In the genomic region with DNA sequence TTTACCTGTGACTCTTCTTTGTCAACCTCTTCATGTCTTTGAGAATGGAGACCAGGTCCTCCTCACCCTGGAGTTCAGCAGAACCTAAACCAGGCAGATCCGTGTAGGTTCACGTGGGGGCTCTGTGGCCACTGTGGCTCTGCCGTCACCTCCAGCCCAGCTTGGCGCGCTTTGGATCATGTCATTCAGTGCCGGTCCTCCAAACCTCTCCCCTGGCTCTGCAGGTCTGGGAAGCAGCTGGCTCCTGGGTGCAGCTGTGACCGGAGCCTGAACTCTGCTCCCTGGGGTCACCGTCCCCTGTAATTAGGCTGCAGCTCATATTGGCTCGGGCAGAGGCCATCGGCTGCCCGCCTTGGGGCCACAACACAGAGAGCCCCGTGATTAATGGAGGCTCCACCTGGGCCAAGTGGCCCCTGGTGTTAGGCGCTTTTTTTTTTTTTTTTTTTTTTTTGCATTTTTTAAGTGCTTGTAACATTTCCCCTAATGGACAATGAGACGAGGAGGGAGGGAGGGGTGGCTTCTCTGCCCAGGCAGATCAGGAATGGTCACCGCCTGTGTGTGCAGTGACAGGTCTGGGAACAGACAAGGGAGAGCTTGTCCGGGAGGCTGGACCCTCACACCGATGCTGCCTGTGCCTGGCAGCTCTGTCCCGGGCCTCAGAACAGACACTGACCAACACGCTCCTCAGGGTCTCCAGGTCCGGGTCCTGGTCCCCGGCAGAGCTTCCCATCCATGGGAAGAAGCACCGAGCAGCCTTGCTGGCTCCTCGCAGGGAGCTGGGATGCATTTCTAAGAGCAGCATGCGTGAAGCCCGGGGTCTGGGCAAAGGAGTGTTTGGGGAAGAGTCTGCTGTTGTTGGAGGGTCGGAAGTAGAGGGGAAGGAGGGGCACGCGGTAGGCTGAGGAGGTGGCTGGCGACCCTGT, we compare ENCODE assay signal across 10 cellular contexts.
DNase-seq lines count a peak whose midpoint lies in the region; ATAC-seq and TF ChIP-seq lines count a peak whose summit lies in the region.
"Had no signal": no experiment of that assay in that cellular context is flagged by ENCODE, and none has a peak within 500 bp of the region (broad histone marks: within the 10 kb centered on the region; RNA-seq: fewer than 3 reads in every experiment).

No MANE protein-coding gene starts in this region.

- 45% methylated on average over 9 of the region's 29 CpGs; no CpG with 5 or more reads in 1 of the 2 experiments for WGBS in IMR-90 (ENCODE audit: extremely low coverage in 2 of 2, insufficient read length in 1 of 2), 2 experiments

- H3K27ac ChIP-seq in IMR-90 (ENCODE audit: insufficient read depth, low read length) (peak overlapping the region; percentile 86), neural progenitor cell (peak overlapping the region; percentile 48)

- CTCF ChIA-PET in AG04449 (lab: Yijun Ruan, JAX) = interaction anchor here (0.6 to 2.5 kb wide), 12 partner anchors 12 to 116 kb away, joined by 3 to 12 read pairs (median 4); no protein-coding TSS in a partner anchor
- CTCF ChIA-PET in IMR-90 (lab: Yijun Ruan, JAX) = interaction anchor here (0.6 to 0.7 kb wide), 3 partner anchors 44 to 59 kb away, joined by 3 to 7 read pairs (median 3); no protein-coding TSS in a partner anchor

- H3F3A ChIP-seq in neural progenitor cell (ENCODE audit: low read depth) = peaks cover 51% of the 10 kb centered on the region

- H3K18ac ChIP-seq in IMR-90 (ENCODE audit: low read depth, low read length) = peak overlapping the region; percentile 65

- H3K4me3 ChIP-seq in AG04449 (ENCODE audit: low read depth, low read length) (peak overlapping the region; percentile 12; the same call in 1 of the 2 replicates), IMR-90 (ENCODE audit: insufficient read depth, low read depth, low read length) (no peak overlapping the region), neural progenitor cell (no peak overlapping the region)

- in situ Hi-C loops in IMR-90 (cut with MboI; ENCODE audit: low sequenced_read_pairs) = no loop called here

- H3K9me3 ChIP-seq in IMR-90 (ENCODE audit: control insufficient read depth, insufficient read depth, low read length) (no peaks in the 10 kb centered on the region), neural progenitor cell (ENCODE audit: low read depth) (no peaks in the 10 kb centered on the region)

- peak overlapping the region; percentile 91 for H3K23ac ChIP-seq in IMR-90 (ENCODE audit: low read depth, low read length)

- H3K4me2 ChIP-seq in IMR-90 (ENCODE audit: low read depth, low read length) (peak overlapping the region; percentile 40), neural progenitor cell (peak overlapping the region; percentile 18)

- TF ChIP-seq RAD21 in IMR-90 (IDR thresholded peaks at IDR 0.05; ENCODE audit: low read length) = no peak

- POLR2A ChIA-PET in AG04449 (lab: Yijun Ruan, JAX) (interaction anchor here (0.9 to 1.4 kb wide), 3 partner anchors 13 to 34 kb away, joined by 3 to 6 read pairs (median 3); no protein-coding TSS in a partner anchor), IMR-90 (lab: Charles Lee; ENCODE audit: unreplicated experiment) (interaction anchor here (0.5 kb wide), 1 partner anchor 20 kb away, joined by 3 read pairs; no protein-coding TSS in a partner anchor)

- peak overlapping the region; percentile 75 for H2BK5ac ChIP-seq in IMR-90 (ENCODE audit: low read depth, low read length, poor library complexity, severe bottlenecking)

- H3K9me3 Mint-ChIP-seq in neural progenitor cell = no peaks in the 10 kb centered on the region

- H4K8ac ChIP-seq in IMR-90 (ENCODE audit: low read depth in 2 of 2, low read length in 2 of 2) = peak overlapping the region; percentile 83 to 88

- peak overlapping the region; percentile 98 for H2AK5ac ChIP-seq in IMR-90 (ENCODE audit: low read depth, low read length)

- BruUV-seq in IMR-90 (replicated peaks; lab: Mats Ljungman, UMichigan) = no TSS peak

- H3K79me2 ChIP-seq in neural progenitor cell (ENCODE audit: low read depth) = peaks cover 89% of the 10 kb centered on the region

- peak overlapping the region; percentile 66 for H4K5ac ChIP-seq in IMR-90 (ENCODE audit: low read depth, low read length)

- TF ChIP-seq POLR2A in IMR-90 (IDR thresholded peaks at IDR 0.05; ENCODE audit: low read depth, low read length) = no peak

- ATAC-seq in IMR-90 (ENCODE audit: low read depth) (no peak), HG03025 (IDR thresholded peaks at IDR 0.05; ENCODE audit: low FRiP score, unreplicated experiment) (no peak), GM21390 (IDR thresholded peaks at IDR 0.05; ENCODE audit: unreplicated experiment) (no peak)

- H3K27me3 Mint-ChIP-seq in neural progenitor cell (ENCODE audit: insufficient read depth, low read depth) = peaks cover 3% of the 10 kb centered on the region

- peak overlapping the region; percentile 25 for H3K9ac ChIP-seq in IMR-90 (ENCODE audit: low read depth, low read length)
- no peak overlapping the region for H3K9ac ChIP-seq in neural progenitor cell

- peak overlapping the region; percentile 58 for H3K4me3 Mint-ChIP-seq in neural progenitor cell

- peaks cover 19 to 90% of the 10 kb centered on the region in 2 experiments for H3K79me1 ChIP-seq in IMR-90 (ENCODE audit: low read depth in 1 of 2, low read length in 2 of 2)

- H4K91ac ChIP-seq in IMR-90 (ENCODE audit: insufficient read depth, low read depth, low read length) = peak overlapping the region; percentile 90

- peak overlapping the region; percentile 54; the same call in 1 of the 3 replicates for H2BK15ac ChIP-seq in IMR-90 (ENCODE audit: low read depth, low read length)

- H3K4me1 ChIP-seq in IMR-90 (ENCODE audit: control insufficient read depth, insufficient read depth, low read length) (peaks cover 76% of the 10 kb centered on the region), neural progenitor cell (peaks cover 78% of the 10 kb centered on the region)

- H2AK9ac ChIP-seq in IMR-90 (replicated peaks; ENCODE audit: low read depth, low read length, poor library complexity) = peak overlapping the region; percentile 89

- peak overlapping the region; percentile 43; the same call in 1 of the 2 replicates for H3K56ac ChIP-seq in IMR-90 (ENCODE audit: extremely low read depth, insufficient read depth, low read length)

- peak overlapping the region; percentile 92 for H3K14ac ChIP-seq in IMR-90 (replicated peaks; ENCODE audit: low read depth, low read length)

- TF ChIP-seq CTCF in AG04449 (IDR thresholded peaks at IDR 0.05; ENCODE audit: insufficient read depth, low read length, missing control alignments) (no peak), IMR-90 (conservative IDR thresholded peaks at IDR 0.05; ENCODE audit: low read depth, low read length) (no peak), neural progenitor cell (IDR thresholded peaks at IDR 0.05) (no peak)

- peak overlapping the region; percentile 60 for H3K27ac Mint-ChIP-seq in neural progenitor cell

- H3K27me3 ChIP-seq in IMR-90 (ENCODE audit: control insufficient read depth, insufficient read depth, low read length) = no peaks in the 10 kb centered on the region
- H3K27me3 ChIP-seq in neural progenitor cell = no peaks in the 10 kb centered on the region

- H2BK120ac ChIP-seq in IMR-90 (ENCODE audit: low read depth, low read length) = peak overlapping the region; percentile 77

- peak overlapping the region; percentile 95 for H3K4ac ChIP-seq in IMR-90 (ENCODE audit: low read depth, low read length)

- peaks cover 54% of the 10 kb centered on the region for H4K20me1 ChIP-seq in IMR-90 (ENCODE audit: insufficient read depth, low read length)
- peaks cover 95% of the 10 kb centered on the region for H4K20me1 ChIP-seq in neural progenitor cell (ENCODE audit: low read depth)

- peaks cover 80% of the 10 kb centered on the region for H3K4me1 Mint-ChIP-seq in neural progenitor cell

- no peaks in the 10 kb centered on the region for H3K36me3 Mint-ChIP-seq in neural progenitor cell

- peaks cover 13% of the 10 kb centered on the region; the same call in 1 of the 2 replicates for H3K36me3 ChIP-seq in IMR-90 (ENCODE audit: control insufficient read depth, insufficient read depth, low read length)
- H3K36me3 ChIP-seq in neural progenitor cell = no peaks in the 10 kb centered on the region

- H2BK20ac ChIP-seq in IMR-90 (ENCODE audit: low read depth, low read length) = peak overlapping the region; percentile 55; the same call in 1 of the 2 replicates

- H2AFZ ChIP-seq in IMR-90 (replicated peaks; ENCODE audit: low read length, poor library complexity) (peak overlapping the region; percentile 21), neural progenitor cell (replicated peaks) (no peak overlapping the region)

- dilution Hi-C loops in IMR-90 (cut with HindIII; ENCODE audit: low sequenced_read_pairs, unreplicated experiment) = no loop called here

- DNase-seq in AG04449 (ENCODE audit: low read depth, low spot score) = no peak
- no peak for DNase-seq in IMR-90
- DNase-seq in ecto neural progenitor cell (ENCODE audit: low spot score) = peak; percentile 56
- DNase-seq in neural progenitor cell (ENCODE audit: low spot score) = no peak
- no peak for DNase-seq in NCI-H2081 (lab: John Stamatoyannopoulos, UW)
- DNase-seq in NK-92 (lab: John Stamatoyannopoulos, UW; ENCODE audit: unreplicated experiment) = no peak
- DNase-seq: H7, NCI-H1930 had no signal

- intact Hi-C loops in IMR-90 (cut with micrococcal nuclease) = no loop called here

- H3K9me1 ChIP-seq in IMR-90 (ENCODE audit: insufficient read depth, low read length) = peaks cover 56% of the 10 kb centered on the region

TF ChIP-seq in IMR-90, 13 proteins besides CTCF, POLR2A, EP300 and RAD21 (continues in another document):
- TF ChIP-seq, protein P1, sequence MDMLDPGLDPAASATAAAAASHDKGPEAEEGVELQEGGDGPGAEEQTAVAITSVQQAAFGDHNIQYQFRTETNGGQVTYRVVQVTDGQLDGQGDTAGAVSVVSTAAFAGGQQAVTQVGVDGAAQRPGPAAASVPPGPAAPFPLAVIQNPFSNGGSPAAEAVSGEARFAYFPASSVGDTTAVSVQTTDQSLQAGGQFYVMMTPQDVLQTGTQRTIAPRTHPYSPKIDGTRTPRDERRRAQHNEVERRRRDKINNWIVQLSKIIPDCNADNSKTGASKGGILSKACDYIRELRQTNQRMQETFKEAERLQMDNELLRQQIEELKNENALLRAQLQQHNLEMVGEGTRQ (IDR thresholded peaks at IDR 0.05; ENCODE audit: low read depth, low read length) = no peak
- TF ChIP-seq MAZ (IDR thresholded peaks at IDR 0.05; ENCODE audit: borderline replicate concordance, low read depth, low read length) (no peak), FOS (IDR thresholded peaks at IDR 0.05; ENCODE audit: low read depth, low read length) (no peak), BHLHE40 (IDR thresholded peaks at IDR 0.05; ENCODE audit: low read depth, low read length) (no peak), MXI1 (IDR thresholded peaks at IDR 0.05; ENCODE audit: borderline replicate concordance, low read depth, low read length) (no peak), NFE2L2 (IDR thresholded peaks at IDR 0.05; ENCODE audit: low read depth, low read length) (no peak), MAFK (IDR thresholded peaks at IDR 0.05; ENCODE audit: low read depth, low read length) (no peak), SMC3 (IDR thresholded peaks at IDR 0.05; ENCODE audit: low read depth, low read length) (no peak), RFX5 (IDR thresholded peaks at IDR 0.05; ENCODE audit: low read depth, low read length) (no peak), CEBPB (IDR thresholded peaks at IDR 0.05; ENCODE audit: low read depth, low read length) (no peak), CHD1 (IDR thresholded peaks at IDR 0.05; ENCODE audit: low read depth, low read length) (no peak)
